Comparison of ENCODE assay signal across 8 cellular contexts in the genomic region with DNA sequence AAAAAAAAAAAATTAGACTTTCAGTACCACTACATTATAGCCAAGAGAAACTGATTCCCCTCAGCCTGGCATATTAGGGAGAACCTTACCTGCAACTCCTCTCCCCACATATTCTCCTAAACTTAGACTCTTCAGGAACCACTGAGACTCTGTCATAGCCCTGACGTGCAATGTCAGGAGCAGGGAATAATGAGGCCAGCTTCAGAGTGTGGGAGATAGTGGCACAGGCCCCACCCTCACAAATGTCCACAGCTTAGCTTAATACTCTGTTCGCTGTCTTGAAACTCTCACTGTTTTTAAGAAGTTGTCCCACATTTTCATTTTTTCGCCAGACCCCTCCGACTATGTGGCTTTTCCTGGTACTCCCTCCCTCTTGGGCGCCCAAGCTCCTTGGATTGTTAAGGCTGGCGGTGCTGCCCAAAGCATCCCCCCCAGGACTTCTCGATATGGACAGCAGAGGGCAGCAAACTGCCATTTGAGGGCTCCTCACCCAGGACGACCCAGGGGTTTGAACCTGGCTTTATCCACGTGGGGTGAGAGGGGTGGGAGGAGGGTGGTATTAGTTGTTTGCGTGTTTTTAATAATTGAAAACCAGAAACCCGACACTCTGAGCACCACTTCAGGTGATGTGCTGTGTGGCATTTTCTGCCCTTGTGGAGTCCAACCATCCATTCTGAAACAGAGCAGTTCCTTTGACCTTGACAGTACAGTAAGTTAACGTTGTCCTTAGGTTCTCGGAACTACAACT. TPM values are rescaled to one million over a fixed set of nuclear protein-coding genes. Genes with fewer than 3 reads are reported as not detected.
DNase-seq lines count a peak whose midpoint lies in the region; ATAC-seq and TF ChIP-seq lines count a peak whose summit lies in the region.

No MANE protein-coding gene starts in this region.

- no peak overlapping the region for H3K4me3 ChIP-seq in AG04449 (ENCODE audit: low read depth, low read length)

- ATAC-seq in GM18502 (IDR thresholded peaks at IDR 0.05; ENCODE audit: poor library complexity, unreplicated experiment) (peak; percentile 85), HG03103 (IDR thresholded peaks at IDR 0.05; ENCODE audit: low read depth, unreplicated experiment) (peak; percentile 70)
- ATAC-seq in activated CD8-positive, alpha-beta T cell treated with anti-CD3 and anti-CD28 coated beads for 36 hours = peak; percentile 72
- peak; percentile 63 for ATAC-seq in effector memory CD8-positive, alpha-beta T cell (replicated peaks)

- no peaks in the 10 kb centered on the region for H3K4me1 Mint-ChIP-seq in activated CD8-positive, alpha-beta T cell treated with anti-CD3 and anti-CD28 coated beads for 36 hours (ENCODE audit: low read depth)
- no peaks in the 10 kb centered on the region for H3K4me1 Mint-ChIP-seq in effector memory CD8-positive, alpha-beta T cell (ENCODE audit: low read depth in 2 of 2)

- DNase-seq in AG04449 (ENCODE audit: low read depth, low spot score) (no peak), NCI-H526 (lab: John Stamatoyannopoulos, UW) (peak; percentile 57 to 92), middle frontal gyrus (ENCODE audit: extremely low spot score, low spot score) (peak; percentile 25)
- DNase-seq in activated CD8-positive, alpha-beta T cell treated with anti-CD3 and anti-CD28 coated beads for 36 hours = peak; percentile 70
- DNase-seq in effector memory CD8-positive, alpha-beta T cell = peak; percentile 47 to 60 (median 50)
- DNase-seq in stimulated activated CD8-positive, alpha-beta memory T cell treated with anti-CD3 and anti-CD28 coated beads, Interleukin-4, amount 100 ng/mL, for 48 hours = peak; percentile 81

- peaks cover 12% of the 10 kb centered on the region for H3K27me3 Mint-ChIP-seq in activated CD8-positive, alpha-beta T cell treated with anti-CD3 and anti-CD28 coated beads for 36 hours
- peaks cover 40 to 64% of the 10 kb centered on the region in 2 donors for H3K27me3 Mint-ChIP-seq in effector memory CD8-positive, alpha-beta T cell

- no peaks in the 10 kb centered on the region for H3K36me3 Mint-ChIP-seq in activated CD8-positive, alpha-beta T cell treated with anti-CD3 and anti-CD28 coated beads for 36 hours (ENCODE audit: low read depth)
- no peaks in the 10 kb centered on the region for H3K36me3 Mint-ChIP-seq in effector memory CD8-positive, alpha-beta T cell (ENCODE audit: insufficient read depth)

- peak; percentile 84 for TF ChIP-seq CTCF in AG04449 (IDR thresholded peaks at IDR 0.05; ENCODE audit: insufficient read depth, low read length, missing control alignments)
- TF ChIP-seq CTCF in activated CD8-positive, alpha-beta T cell treated with anti-CD3 and anti-CD28 coated beads for 36 hours (IDR thresholded peaks at IDR 0.05) = peak; percentile 76

- H3K4me3 Mint-ChIP-seq in activated CD8-positive, alpha-beta T cell treated with anti-CD3 and anti-CD28 coated beads for 36 hours = no peak overlapping the region
- H3K4me3 Mint-ChIP-seq in effector memory CD8-positive, alpha-beta T cell = no peak overlapping the region

- POLR2A ChIA-PET in AG04449 (lab: Yijun Ruan, JAX) = no interaction called here
- POLR2A ChIA-PET in activated CD8-positive, alpha-beta T cell treated with anti-CD3 and anti-CD28 coated beads for 36 hours (lab: Charles Lee) = no interaction called here

- H3K9me3 Mint-ChIP-seq in activated CD8-positive, alpha-beta T cell treated with anti-CD3 and anti-CD28 coated beads for 36 hours = no peaks in the 10 kb centered on the region
- H3K9me3 Mint-ChIP-seq in effector memory CD8-positive, alpha-beta T cell = no peaks in the 10 kb centered on the region

- CTCF ChIA-PET in AG04449 (lab: Yijun Ruan, JAX) = interaction anchor here (0.5 to 14.0 kb wide), 74 partner anchors 9 to 676 kb away, joined by 3 to 357 read pairs (median 4); no protein-coding TSS in a partner anchor
- CTCF ChIA-PET in activated CD8-positive, alpha-beta T cell treated with anti-CD3 and anti-CD28 coated beads for 36 hours (lab: Charles Lee) = interaction anchor here (0.6 to 3.0 kb wide), 22 partner anchors 10 to 421 kb away, joined by 3 to 22 read pairs (median 3); no protein-coding TSS in a partner anchor

- intact Hi-C loops in activated CD8-positive, alpha-beta T cell treated with anti-CD3 and anti-CD28 coated beads for 36 hours (cut with micrococcal nuclease) = loop anchor here (10.0 kb wide), 2 partner anchors 201 to 381 kb away; no protein-coding TSS in a partner anchor

- no peak overlapping the region for H3K27ac Mint-ChIP-seq in activated CD8-positive, alpha-beta T cell treated with anti-CD3 and anti-CD28 coated beads for 36 hours
- no peak overlapping the region for H3K27ac Mint-ChIP-seq in effector memory CD8-positive, alpha-beta T cell

RNA-seq across cellular contexts. Expression of gene RASSF10, which starts 45.2 kb away (rescaled TPM):
- total RNA-seq in activated CD8-positive, alpha-beta T cell treated with anti-CD3 and anti-CD28 coated beads for 36 hours = not detected
